In genomic region chr2:47288864-47289263, GRCh38 we compare ENCODE assay signal across 16 cellular contexts.
A peak's percentile ranks its signal among the peaks of the same experiment; 100 is the strongest.
DNase-seq lines count a peak whose midpoint lies in the region; ATAC-seq and TF ChIP-seq lines count a peak whose summit lies in the region.
"Had no signal": no experiment of that assay in that cellular context is flagged by ENCODE, and none has a peak within 500 bp of the region (broad histone marks: within the 10 kb centered on the region; RNA-seq: fewer than 3 reads in every experiment).

No MANE protein-coding gene starts in this region.

- ATAC-seq in left lung (peak; percentile 58), GM19452 (IDR thresholded peaks at IDR 0.05; ENCODE audit: unreplicated experiment) (no peak), HG02973 (IDR thresholded peaks at IDR 0.05; ENCODE audit: unreplicated experiment) (no peak)
- ATAC-seq: CD8-positive, alpha-beta T cell; heart left ventricle; natural killer cell; sciatic nerve; stimulated activated naive CD8-positive, alpha-beta T cell treated with anti-CD3 and anti-CD28 coated beads, Interleukin-15, amount 100 ng/mL, for 72 hours had no signal

- CTCF ChIA-PET in mammary epithelial cell (lab: Charles Lee; ENCODE audit: low non-redundant PET): no interaction called here

- no peaks in the 10 kb centered on the region for H3K79me2 ChIP-seq in mammary epithelial cell (ENCODE audit: insufficient read depth, low read length)

- no peak overlapping the region for H3K9ac ChIP-seq in mammary epithelial cell (ENCODE audit: insufficient read depth, low read length)

- in situ Hi-C loops in mammary epithelial cell (cut with MboI; ENCODE audit: low sequenced_read_pairs in 2 of 2): no loop called here

- BruUV-seq in mammary epithelial cell (replicated peaks; lab: Mats Ljungman, UMichigan): no TSS peak

- H3K27me3 ChIP-seq in mammary epithelial cell (ENCODE audit: insufficient read depth, low read length) (no peaks in the 10 kb centered on the region), left lung (no peaks in the 10 kb centered on the region)
- H3K27me3 ChIP-seq: heart left ventricle had no signal

- H4K20me1 ChIP-seq in mammary epithelial cell (ENCODE audit: insufficient read depth, low read length): no peaks in the 10 kb centered on the region

- no peak overlapping the region for H2AFZ ChIP-seq in mammary epithelial cell (ENCODE audit: low read depth, low read length)

- H3K36me3 ChIP-seq in mammary epithelial cell (ENCODE audit: insufficient read depth, low read length): no peaks in the 10 kb centered on the region
- no peaks in the 10 kb centered on the region for H3K36me3 ChIP-seq in left lung
- H3K36me3 ChIP-seq: heart left ventricle had no signal

- H3K4me2 ChIP-seq in mammary epithelial cell (ENCODE audit: insufficient read depth, low read depth, low read length): no peak overlapping the region

- H3K27ac ChIP-seq in mammary epithelial cell (ENCODE audit: insufficient read depth, low read depth, low read length): no peak overlapping the region
- H3K27ac ChIP-seq in left lung: no peak overlapping the region
- H3K27ac ChIP-seq: heart left ventricle had no signal

- intact Hi-C loops in mammary epithelial cell (cut with micrococcal nuclease): no loop called here
- intact Hi-C loops in left lung (cut with DNase I): no loop called here

- H3K9me3 ChIP-seq in mammary epithelial cell (replicated peaks; ENCODE audit: insufficient read depth, low read length): no peaks in the 10 kb centered on the region
- no peaks in the 10 kb centered on the region for H3K9me3 ChIP-seq in left lung
- H3K9me3 ChIP-seq: heart left ventricle had no signal

- TF ChIP-seq CTCF in AG10803 (conservative IDR thresholded peaks at IDR 0.05; ENCODE audit: low read length): no peak
- no peak for TF ChIP-seq CTCF in mammary epithelial cell (conservative IDR thresholded peaks at IDR 0.05 in 1 of 2, IDR thresholded peaks at IDR 0.05 in 1 of 2; ENCODE audit: extremely low read depth in 1 of 2, insufficient read depth in 1 of 2, low read depth in 1 of 2, low read length in 2 of 2)
- TF ChIP-seq CTCF in left lung (IDR thresholded peaks at IDR 0.05): no peak

- WGBS in mammary epithelial cell (ENCODE audit: low coverage, missing lambda C conversion rate): 20% methylated on average over 1 of the region's 1 CpG

- no peak overlapping the region for H3K4me3 ChIP-seq in AG10803 (ENCODE audit: low read length)
- H3K4me3 ChIP-seq in mammary epithelial cell (replicated peaks in 1 of 3; ENCODE audit: insufficient read depth in 1 of 3, low read depth in 2 of 3, low read length in 3 of 3): no peak overlapping the region
- H3K4me3 ChIP-seq in left lung: no peak overlapping the region
- H3K4me3 ChIP-seq: heart left ventricle had no signal

- dilution Hi-C loops in mammary epithelial cell (cut with HindIII; ENCODE audit: low sequenced_read_pairs): no loop called here

- H3K4me1 ChIP-seq in mammary epithelial cell (ENCODE audit: insufficient read depth, low read length) (peaks cover 6% of the 10 kb centered on the region), left lung (peaks cover 0 to 4% of the 10 kb centered on the region in 2 donors)

- peak; percentile 98 for DNase-seq in AG10803 (ENCODE audit: low read depth)
- DNase-seq in LHCN-M2 (ENCODE audit: low read depth): peak; percentile 56
- peak; percentile 79 for DNase-seq in mammary epithelial cell
- no peak for DNase-seq in left lung
- DNase-seq in hippocampal formation (lab: John Stamatoyannopoulos, UW): no peak
- no peak for DNase-seq in amniotic stem cell (lab: John Stamatoyannopoulos, UW)
- DNase-seq: CD8-positive, alpha-beta T cell; heart left ventricle; natural killer cell; NCI-H1436; NCI-H510A; SHP77; stimulated activated naive CD8-positive, alpha-beta T cell treated with anti-CD3 and anti-CD28 coated beads, Interleukin-15, amount 100 ng/mL, for 72 hours had no signal

Comparison
In these comparisons a context has a peak if more than half of its experiments do, and no peak if none do; other contexts are left out.
1. DNase-seq: peak in AG10803 (single experiment), LHCN-M2 (single experiment) and mammary epithelial cell (single experiment); none in left lung (0 of 2), hippocampal formation (0 of 2) and amniotic stem cell (single experiment).